ENCODE assay signal across 8 cellular contexts in genomic region chr3:194688207-194688711, GRCh38. TPM values are rescaled to one million over a fixed set of nuclear protein-coding genes. Genes with fewer than 3 reads are reported as not detected.
A peak's percentile ranks its signal among the peaks of the same experiment; 100 is the strongest.
DNase-seq lines count a peak whose midpoint lies in the region; ATAC-seq and TF ChIP-seq lines count a peak whose summit lies in the region.

No MANE protein-coding gene starts in this region.

- TF ChIP-seq EP300 in upper lobe of left lung (IDR thresholded peaks at IDR 0.05): no peak

- H3K27ac ChIP-seq in AG04450 (ENCODE audit: low read depth, low read length) (peak overlapping the region; percentile 65), lung (ENCODE audit: low read depth in 1 of 2, low read length in 1 of 2) (peak overlapping the region; percentile 84 to 92), upper lobe of left lung (peak overlapping the region; percentile 83 to 89 (median 86))

- POLR2A ChIA-PET in AG04450 (lab: Yijun Ruan, JAX): interaction anchor here (0.6 to 4.5 kb wide), 10 partner anchors 17 to 571 kb away, joined by 3 to 32 read pairs (median 4); partner anchors contain the start of gene LSG1

- TF ChIP-seq POLR2A in upper lobe of left lung (IDR thresholded peaks at IDR 0.05): no peak

- H3K4me3 ChIP-seq in AG04450 (ENCODE audit: low read depth, low read length) (peak overlapping the region; percentile 74), cardiac fibroblast (replicated peaks in 1 of 2; ENCODE audit: low read depth in 2 of 2, low read length in 2 of 2) (peak overlapping the region; percentile 83 to 84), lung (peak overlapping the region; percentile 80), upper lobe of left lung (peak overlapping the region; percentile 68 to 75 (median 70))

- H3K9me3 ChIP-seq in AG04450 (ENCODE audit: control insufficient read depth, insufficient read depth, low read length): no peaks in the 10 kb centered on the region; the same call in 1 of the 2 replicates
- no peaks in the 10 kb centered on the region for H3K9me3 ChIP-seq in lung (ENCODE audit: control insufficient read depth in 2 of 2, insufficient read depth in 1 of 2, low read length in 1 of 2)
- no peaks in the 10 kb centered on the region for H3K9me3 ChIP-seq in upper lobe of left lung

- no peaks in the 10 kb centered on the region for H3K27me3 ChIP-seq in AG04450 (ENCODE audit: control insufficient read depth, insufficient read depth, low read length)
- no peaks in the 10 kb centered on the region for H3K27me3 ChIP-seq in lung (ENCODE audit: control insufficient read depth, insufficient read depth)
- H3K27me3 ChIP-seq in upper lobe of left lung: no peaks in the 10 kb centered on the region

- no peak for TF ChIP-seq CTCF in AG04450 (IDR thresholded peaks at IDR 0.05; ENCODE audit: low read depth, low read length)
- TF ChIP-seq CTCF in cardiac fibroblast (IDR thresholded peaks at IDR 0.05; ENCODE audit: low read depth, low read length): no peak
- no peak for TF ChIP-seq CTCF in lung (IDR thresholded peaks at IDR 0.05; ENCODE audit: control extremely low read depth, extremely low read depth)
- no peak for TF ChIP-seq CTCF in upper lobe of left lung (IDR thresholded peaks at IDR 0.05)

- ATAC-seq in GM18511 (IDR thresholded peaks at IDR 0.05; ENCODE audit: unreplicated experiment) (peak; percentile 33), lung (ENCODE audit: insufficient read depth, low FRiP score) (no peak), upper lobe of left lung (ENCODE audit: low FRiP score in 2 of 2) (peak in 1 of 2 donors; percentile 45)

- WGBS in lung, 2 donors: 1 to 5% methylated on average over 15 to 16 of the region's 16 CpGs
- 9 to 11% methylated on average over 12 to 15 of the region's 16 CpGs for WGBS in upper lobe of left lung, 2 donors

- peaks cover 7 to 14% of the 10 kb centered on the region in 2 donors for H3K4me1 ChIP-seq in lung (ENCODE audit: control insufficient read depth in 2 of 2, insufficient read depth in 2 of 2, low read length in 2 of 2)
- H3K4me1 ChIP-seq in upper lobe of left lung: peaks cover 38 to 57% (median 53%) of the 10 kb centered on the region in 4 donors

- CTCF ChIA-PET in AG04450 (lab: Charles Lee): interaction anchor here (0.7 to 1.8 kb wide), 8 partner anchors 17 to 565 kb away, joined by 3 to 8 read pairs (median 4); partner anchors contain the start of gene LSG1

- DNase-seq in AG04450 (ENCODE audit: low read depth, low spot score) (no peak), NAMALWA (ENCODE audit: low spot score) (peak; percentile 84), cardiac fibroblast (ENCODE audit: low read depth in 2 of 2) (peak; percentile 48 to 54), lung (ENCODE audit: low spot score) (no peak), upper lobe of left lung (peak in 1 of 2 donors; percentile 47), NCI-H187 treated with DMSO at 0.1 percent for 48 hours (lab: John Stamatoyannopoulos, UW) (no peak), medulla oblongata (ENCODE audit: extremely low spot score) (no peak)

- H3K36me3 ChIP-seq in lung (ENCODE audit: control insufficient read depth in 2 of 2, insufficient read depth in 2 of 2, low read length in 2 of 2): peaks cover 0 to 5% of the 10 kb centered on the region in 2 donors
- no peaks in the 10 kb centered on the region for H3K36me3 ChIP-seq in upper lobe of left lung

RNA-seq across cellular contexts. Expression of gene FAM43A, which starts 2.6 kb away (rescaled TPM):
- 7.6 and 8.1 TPM in 2 replicates for polyA plus RNA-seq in AG04450 (2011; rRNA removed)
- 2.9 and 3.3 TPM in 2 replicates for polyA minus RNA-seq in AG04450 (2011; rRNA and poly(A)+ RNA removed)
- 10 to 100 TPM; 13.3 to 16.1 TPM for total RNA-seq in lung
- 10 to 100 TPM in 1 of 2 donors, 1 to 10 TPM in 1; 8.4 to 16.4 TPM for polyA plus RNA-seq in lung
- 10 to 100 TPM in 5 of 6 donors, 1 to 10 TPM in 1; 7.6 to 32.3 (median 14.4) TPM for total RNA-seq in upper lobe of left lung

RNA-seq across cellular contexts. Expression of gene LSG1, which starts 16.3 kb away (rescaled TPM):
- polyA plus RNA-seq in AG04450 (2011; rRNA removed) (30.2 and 34.0 TPM in 2 replicates), lung (10 to 100 TPM; 19.4 to 22.9 TPM)
- polyA minus RNA-seq in AG04450 (2011; rRNA and poly(A)+ RNA removed): 45.2 and 48.7 TPM in 2 replicates
- total RNA-seq in lung (10 to 100 TPM; 26.0 to 37.4 TPM), upper lobe of left lung (10 to 100 TPM; 21.6 to 42.6 (median 34.7) TPM)

RNA-seq across cellular contexts. Expression of gene TMEM44, which starts 55.0 kb away (rescaled TPM):
- polyA plus RNA-seq in AG04450 (2011; rRNA removed): 14.0 and 16.8 TPM in 2 replicates
- polyA minus RNA-seq in AG04450 (2011; rRNA and poly(A)+ RNA removed): 15.5 and 17.5 TPM in 2 replicates
- 10 to 100 TPM; 16.6 to 17.7 TPM for total RNA-seq in lung
- polyA plus RNA-seq in lung: 10 to 100 TPM; 10.4 to 23.5 TPM
- total RNA-seq in upper lobe of left lung: 10 to 100 TPM; 12.9 to 39.3 (median 22.1) TPM

Comparison
In these comparisons a context has a peak if more than half of its experiments do, and no peak if none do; other contexts are left out.
1. DNase-seq: peak in NAMALWA (single experiment) and cardiac fibroblast (2 of 2); none in AG04450 (single experiment), lung (single experiment), NCI-H187 treated with DMSO at 0.1 percent for 48 hours (single experiment) and medulla oblongata (single experiment).
2. Peak in every context shown above with its lines, with median percentiles within 50 percentile points of each other: H3K27ac ChIP-seq and H3K4me3 ChIP-seq.